25 cellular contexts compared by ENCODE assay signal in the genomic region with DNA sequence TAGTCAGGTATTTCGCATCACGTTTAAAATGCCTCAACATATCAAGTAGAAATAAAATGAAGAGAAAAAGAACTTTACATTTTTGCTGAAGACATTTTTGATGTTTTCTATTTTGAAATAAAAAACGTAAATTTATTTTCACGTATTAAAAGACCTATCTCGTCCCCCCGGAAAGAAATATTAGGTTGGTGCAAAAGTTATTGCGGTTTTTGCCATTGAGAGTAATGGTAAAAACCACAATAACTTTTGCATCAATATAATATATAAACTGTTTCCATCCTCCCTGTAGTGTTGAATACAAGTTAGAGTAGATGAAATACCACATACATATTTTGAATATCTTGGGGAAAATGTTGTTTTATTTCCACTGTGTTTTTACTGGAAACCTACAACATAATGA.
"Had no signal": no experiment of that assay in that cellular context is flagged by ENCODE, and none has a peak within 500 bp of the region (broad histone marks: within the 10 kb centered on the region; RNA-seq: fewer than 3 reads in every experiment).

No MANE protein-coding gene starts in this region.

- H3K4me1 ChIP-seq: breast epithelium had no signal

- H3K4me3 Mint-ChIP-seq: activated CD8-positive, alpha-beta memory T cell treated with anti-CD3 and anti-CD28 coated beads, Interleukin-2, amount 10 ng/mL, durations not matched to agents 7 days and 5 days; activated naive CD4-positive, alpha-beta T cell treated with anti-CD3 and anti-CD28 coated beads, Interleukin-2, amount 50 U/mL, for 24 hours; activated T-cell treated with anti-CD3 and anti-CD28 coated beads, Interleukin-2, amount 50 U/mL, for 24 hours; activated T-helper 1 cell treated with anti-CD3 and anti-CD28 coated beads, Interleukin-12 subunit alpha, Interleukin-12 subunit beta, Interleukin-2, Interleukin-4 antibody, amounts not matched to agents 30 ng/mL and 10 ng/mL and 1 ng/mL, durations not matched to agents 14 hours and 24 hours and 36 hours; T-helper 17 cell; WTC11 had no signal

- ATAC-seq: activated CD8-positive, alpha-beta memory T cell treated with anti-CD3 and anti-CD28 coated beads, Interleukin-2, amount 10 ng/mL, durations not matched to agents 7 days and 5 days; T-helper 17 cell had no signal

- H3K27ac Mint-ChIP-seq: activated CD8-positive, alpha-beta memory T cell treated with anti-CD3 and anti-CD28 coated beads, Interleukin-2, amount 10 ng/mL, durations not matched to agents 7 days and 5 days; activated naive CD4-positive, alpha-beta T cell treated with anti-CD3 and anti-CD28 coated beads, Interleukin-2, amount 50 U/mL, for 24 hours; activated T-cell treated with anti-CD3 and anti-CD28 coated beads, Interleukin-2, amount 50 U/mL, for 24 hours; activated T-helper 1 cell treated with anti-CD3 and anti-CD28 coated beads, Interleukin-12 subunit alpha, Interleukin-12 subunit beta, Interleukin-2, Interleukin-4 antibody, amounts not matched to agents 30 ng/mL and 10 ng/mL and 1 ng/mL, durations not matched to agents 14 hours and 24 hours and 36 hours; T-helper 17 cell; WTC11 had no signal

- H3K27me3 Mint-ChIP-seq: activated naive CD4-positive, alpha-beta T cell treated with anti-CD3 and anti-CD28 coated beads, Interleukin-2, amount 50 U/mL, for 24 hours had no signal

- H3K27me3 ChIP-seq: breast epithelium, MG63 had no signal

- DNase-seq: activated CD4-positive, alpha-beta T cell treated with anti-CD3 and anti-CD28 coated beads for 48 hours; activated CD4-positive, alpha-beta T cell treated with anti-CD3 and anti-CD28 coated beads, Interleukin-2, amount 50 U/mL, for 48 hours; activated CD4-positive, CD25-positive, alpha-beta regulatory T cell treated with anti-CD3 and anti-CD28 coated beads, Interleukin-2, amount 50 U/mL, for 72 hours; activated CD8-positive, alpha-beta memory T cell treated with anti-CD3 and anti-CD28 coated beads, Interleukin-2, amount 10 ng/mL, durations not matched to agents 7 days and 5 days; activated effector memory CD4-positive, alpha-beta T cell treated with Interleukin-2 at 50 U/mL for 16 hours; activated naive CD4-positive, alpha-beta T cell; activated T-cell treated with anti-CD3 and anti-CD28 coated beads, Interleukin-2, amount 50 U/mL, for 24 hours; aorta; caudate nucleus; KG1; NCI-H1105; NCI-H1436 treated with DMSO at 0.1 percent for 48 hours; NCI-H187; NCI-H2081; NCI-H510A treated with DMSO at 0.1 percent for 48 hours; NCI-H69; NK-92 treated with Interleukin-12 subunit alpha and Interleukin-12 subunit beta, amount 100 ng/mL, for 24 hours; SIG-M5; T-helper 17 cell; T-helper 9 cell had no signal

- H3K4me3 ChIP-seq: breast epithelium, MG63 had no signal

- H3K9me3 Mint-ChIP-seq: activated naive CD4-positive, alpha-beta T cell treated with anti-CD3 and anti-CD28 coated beads, Interleukin-2, amount 50 U/mL, for 24 hours had no signal

- H3K9me3 ChIP-seq: breast epithelium, MG63 had no signal

- H3K36me3 ChIP-seq: breast epithelium, MG63 had no signal

- H3K27ac ChIP-seq: breast epithelium had no signal

- H3K4me1 Mint-ChIP-seq: T-helper 17 cell, WTC11 had no signal
